Comparison of ENCODE assay signal across 26 cellular contexts in the genomic region with DNA sequence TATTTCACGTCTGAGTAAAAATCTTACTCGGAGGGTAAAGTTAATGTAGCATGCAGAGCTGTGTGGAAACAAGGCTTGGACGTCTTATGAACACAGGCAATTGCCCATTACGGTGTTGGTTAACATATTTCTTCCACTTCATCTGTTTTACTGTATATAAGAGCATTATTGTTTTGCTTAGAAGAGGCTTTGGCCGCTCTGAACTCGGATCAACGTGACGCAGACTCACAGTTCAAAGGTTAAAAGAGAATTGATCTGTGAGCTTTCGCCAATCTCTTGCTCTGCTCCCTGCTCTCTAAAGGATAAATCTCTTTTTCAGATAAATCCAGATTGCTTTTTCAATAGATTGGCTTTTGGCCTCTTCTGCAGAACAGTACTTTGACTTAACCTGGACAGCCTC.
"Had no signal": no experiment of that assay in that cellular context is flagged by ENCODE, and none has a peak within 500 bp of the region (broad histone marks: within the 10 kb centered on the region; RNA-seq: fewer than 3 reads in every experiment).

No MANE protein-coding gene starts in this region.

- H3K27me3 ChIP-seq: breast epithelium, colonic mucosa, ovary, upper lobe of left lung had no signal

- DNase-seq: activated B cell treated with CpG ODN at 0.5 μM for 24 hours; activated CD4-positive, alpha-beta T cell treated with anti-CD3 and anti-CD28 coated beads for 36 hours; activated CD4-positive, alpha-beta T cell treated with anti-CD3 and anti-CD28 coated beads, Interleukin-2, amount 50 U/mL, for 48 hours; activated effector memory CD4-positive, alpha-beta T cell treated with Interleukin-2 at 50 U/mL for 16 hours; activated naive CD4-positive, alpha-beta T cell treated with anti-CD3 and anti-CD28 coated beads for 36 hours; activated naive CD8-positive, alpha-beta T cell treated with anti-CD3 and anti-CD28 coated beads, Interleukin-2, amount 10 ng/mL, durations not matched to agents 7 days and 5 days; activated T-cell treated with anti-CD3 and anti-CD28 coated beads, Interleukin-2, amount 50 U/mL, for 72 hours; amniotic stem cell; colonic mucosa; effector memory CD8-positive, alpha-beta T cell; esophagus squamous epithelium; islet precursor cell; left cardiac atrium; lower lobe of right lung; naive thymus-derived CD4-positive, alpha-beta T cell; ovary; stimulated activated CD4-positive, alpha-beta T cell treated with anti-CD3 and anti-CD28 coated beads, Interleukin-15, amount 100 ng/mL, for 24 hours; stimulated activated naive CD4-positive, alpha-beta T cell; T-helper 1 cell; T-helper 9 cell; upper lobe of left lung had no signal

- H3K27ac ChIP-seq: breast epithelium, colonic mucosa, esophagus squamous epithelium, gastroesophageal sphincter, lower lobe of right lung, ovary, prostate gland, thoracic aorta, upper lobe of left lung had no signal

- H3K9me3 ChIP-seq: breast epithelium, colonic mucosa, esophagus squamous epithelium, gastroesophageal sphincter, lower lobe of right lung, ovary, prostate gland, thoracic aorta, upper lobe of left lung had no signal

- ATAC-seq: activated CD4-positive, alpha-beta T cell treated with anti-CD3 and anti-CD28 coated beads for 36 hours; activated T-cell treated with anti-CD3 and anti-CD28 coated beads, Interleukin-2, amount 50 U/mL, for 72 hours; effector memory CD8-positive, alpha-beta T cell; gastroesophageal sphincter; left cardiac atrium; lower lobe of right lung; naive thymus-derived CD4-positive, alpha-beta T cell had no signal

- H3K4me2 ChIP-seq: smooth muscle cell had no signal

- H3K36me3 ChIP-seq: breast epithelium, colonic mucosa, esophagus squamous epithelium, gastroesophageal sphincter, lower lobe of right lung, ovary, prostate gland, thoracic aorta, upper lobe of left lung had no signal

- H3K4me3 ChIP-seq: colonic mucosa, esophagus squamous epithelium, gastroesophageal sphincter, lower lobe of right lung, ovary, prostate gland, smooth muscle cell, thoracic aorta, upper lobe of left lung had no signal

- H3K4me1 ChIP-seq: breast epithelium, colonic mucosa, esophagus squamous epithelium, gastroesophageal sphincter, lower lobe of right lung, prostate gland, upper lobe of left lung had no signal
